In the genomic region with DNA sequence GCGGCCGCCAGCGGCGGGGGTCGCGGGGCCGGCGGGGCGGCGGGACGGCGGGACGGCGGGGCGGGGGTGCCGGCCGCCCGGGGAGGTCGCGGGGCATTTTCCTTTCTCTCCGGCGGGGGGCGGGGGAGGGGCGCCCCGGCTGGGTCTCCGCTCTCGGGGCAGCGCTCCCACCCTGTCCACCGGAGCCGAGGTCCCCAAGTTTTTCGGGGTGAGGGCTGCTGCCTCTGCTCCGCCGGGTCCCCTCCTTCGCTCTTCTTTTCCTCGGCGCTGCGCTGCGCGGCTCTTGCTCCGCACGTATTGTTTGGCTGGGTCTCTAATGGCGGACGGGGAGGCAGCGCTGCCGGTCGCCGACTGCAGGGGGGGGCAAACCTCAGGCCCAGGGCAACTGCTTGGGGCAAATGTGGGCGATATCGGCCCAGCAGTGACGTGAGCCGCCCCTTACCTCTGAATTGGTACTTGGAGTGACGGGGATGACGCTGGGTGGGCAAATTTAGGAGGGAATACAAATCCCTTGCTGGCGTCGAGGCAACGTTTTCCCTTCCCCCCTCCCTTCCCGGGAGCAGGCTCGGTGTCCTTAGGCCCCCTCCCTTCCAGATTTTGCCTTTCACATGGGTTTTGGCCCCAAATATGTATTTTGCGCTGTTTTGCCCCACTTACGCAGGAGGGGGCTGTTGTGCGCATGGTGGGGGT, we compare ENCODE assay signal across 8 cellular contexts. TPM values are rescaled to one million over a fixed set of nuclear protein-coding genes. Genes with fewer than 3 reads are reported as not detected.
DNase-seq lines count a peak whose midpoint lies in the region; ATAC-seq, FAIRE-seq and TF ChIP-seq lines count a peak whose summit lies in the region.

No MANE protein-coding gene starts in this region.

- CTCF ChIA-PET in activated B cell treated with CpG ODN at 0.5 μM for 24 hours (lab: Charles Lee): interaction anchor here (0.6 to 1.1 kb wide), 4 partner anchors 26 to 98 kb away, joined by 3 to 6 read pairs (median 4); no protein-coding TSS in a partner anchor

- peak; percentile 9 for ATAC-seq in GM19324 (IDR thresholded peaks at IDR 0.05; ENCODE audit: low FRiP score, unreplicated experiment)
- ATAC-seq in activated B cell treated with CpG ODN at 0.5 μM for 24 hours (ENCODE audit: low read depth): peak; percentile 9
- no peak for ATAC-seq in HG03520 (IDR thresholded peaks at IDR 0.05; ENCODE audit: unreplicated experiment)

- peak overlapping the region; percentile 93 to 95 for H3K27ac ChIP-seq in kidney (ENCODE audit: low read depth in 2 of 2, low read length in 2 of 2)

- peaks cover 2% of the 10 kb centered on the region for H3K36me3 ChIP-seq in bronchial epithelial cell (ENCODE audit: control insufficient read depth, insufficient read depth, low read length)
- peaks cover 5 to 6% of the 10 kb centered on the region in 2 donors for H3K36me3 ChIP-seq in kidney (ENCODE audit: control insufficient read depth in 1 of 2, insufficient read depth in 2 of 2, low read length in 2 of 2)

- TF ChIP-seq CTCF in activated B cell treated with CpG ODN at 0.5 μM for 24 hours (IDR thresholded peaks at IDR 0.05): no peak
- TF ChIP-seq CTCF in bronchial epithelial cell (IDR thresholded peaks at IDR 0.05; ENCODE audit: insufficient read depth, low read length, severe bottlenecking): peak; percentile 16
- TF ChIP-seq CTCF in kidney (IDR thresholded peaks at IDR 0.05; ENCODE audit: borderline replicate concordance, extremely low read depth, insufficient read depth): peak; percentile 18

- H3K27ac Mint-ChIP-seq in activated B cell treated with CpG ODN at 0.5 μM for 24 hours: peak overlapping the region; percentile 98

- peaks cover 32% of the 10 kb centered on the region for H3K36me3 Mint-ChIP-seq in activated B cell treated with CpG ODN at 0.5 μM for 24 hours (ENCODE audit: low read depth)

- peaks cover 15 to 16% of the 10 kb centered on the region in 2 donors for H3K4me1 ChIP-seq in kidney (ENCODE audit: control insufficient read depth in 1 of 2, insufficient read depth in 1 of 2, low read depth in 1 of 2, low read length in 2 of 2)

- peak; percentile 70 for DNase-seq in AG08396 (ENCODE audit: low spot score)
- peak; percentile 81 for DNase-seq in NAMALWA (ENCODE audit: low spot score)
- peak; percentile 67 for DNase-seq in activated B cell treated with CpG ODN at 0.5 μM for 24 hours
- DNase-seq in bronchial epithelial cell (ENCODE audit: low read depth): peak; percentile 23
- peak; percentile 88 for DNase-seq in kidney
- DNase-seq in stimulated activated CD4-positive, alpha-beta T cell treated with anti-CD3 and anti-CD28 coated beads, Interleukin-15, amount 100 ng/mL, for 24 hours: peak; percentile 78

- no peaks in the 10 kb centered on the region for H3K27me3 ChIP-seq in bronchial epithelial cell (ENCODE audit: control insufficient read depth, insufficient read depth, low read length)

- H3K4me1 Mint-ChIP-seq in activated B cell treated with CpG ODN at 0.5 μM for 24 hours: peaks cover 33% of the 10 kb centered on the region

- H3K4me3 Mint-ChIP-seq in activated B cell treated with CpG ODN at 0.5 μM for 24 hours: peak overlapping the region; percentile 98

- no peak for FAIRE-seq in bronchial epithelial cell (lab: Jason Lieb, UNC)
- FAIRE-seq in kidney (lab: Jason Lieb, UNC): no peak

- intact Hi-C loops in activated B cell treated with CpG ODN at 0.5 μM for 24 hours (cut with micrococcal nuclease): loop anchor here (5.0 to 10.0 kb wide), 4 partner anchors 568 to 1716 kb away; a partner anchor contains a TSS
- intact Hi-C loops in kidney (cut with DNase I): no loop called here

- peak overlapping the region; percentile 91 to 97 for H3K9ac ChIP-seq in kidney (ENCODE audit: low read length in 2 of 2)

- peak overlapping the region; percentile 65 for H3K4me3 ChIP-seq in bronchial epithelial cell (ENCODE audit: low read depth, low read length)
- peak overlapping the region; percentile 79 to 89 for H3K4me3 ChIP-seq in kidney (ENCODE audit: low read length in 2 of 2)

- H3K9me3 ChIP-seq in kidney (ENCODE audit: control insufficient read depth in 1 of 2, low read length in 2 of 2): no peaks in the 10 kb centered on the region

- no peaks in the 10 kb centered on the region for H3K27me3 Mint-ChIP-seq in activated B cell treated with CpG ODN at 0.5 μM for 24 hours

- H3K9me3 Mint-ChIP-seq in activated B cell treated with CpG ODN at 0.5 μM for 24 hours: no peaks in the 10 kb centered on the region

- POLR2A ChIA-PET in activated B cell treated with CpG ODN at 0.5 μM for 24 hours (lab: Charles Lee): interaction anchor here (0.5 to 5.1 kb wide), 6 partner anchors 25 to 372 kb away, joined by 3 to 53 read pairs (median 4); a partner anchor contains a TSS

RNA-seq across cellular contexts. Expression of a gene that starts 0.8 kb away (rescaled TPM):
- total RNA-seq in activated B cell treated with CpG ODN at 0.5 μM for 24 hours (64.8 and 75.2 TPM in 2 replicates), bronchial epithelial cell (61.1 and 71.2 TPM in 2 replicates), kidney (81.3 TPM)
- polyA plus RNA-seq in kidney (ENCODE audit: insufficient read depth, low read depth, low replicate concordance): 22.7 TPM

Comparison
In these comparisons a context has a peak if more than half of its experiments do, and no peak if none do; other contexts are left out.
1. DNase-seq: peak in every context shown above with its lines; median percentile 88 in kidney; 81 in NAMALWA; 78 in stimulated activated CD4-positive, alpha-beta T cell treated with anti-CD3 and anti-CD28 coated beads, Interleukin-15, amount 100 ng/mL, for 24 hours; 70 in AG08396; 67 in activated B cell treated with CpG ODN at 0.5 μM for 24 hours; 23 in bronchial epithelial cell.